ENCODE assay signal across 1 cellular context in genomic region chr14:68733086-68733621, GRCh38.
TF ChIP-seq lines count a peak whose summit lies in the region.

No MANE protein-coding gene starts in this region.

TF ChIP-seq in K562, 482 proteins besides CTCF, POLR2A, EP300 and RAD21 (continued from another document):
- TF ChIP-seq BCLAF1 (IDR thresholded peaks at IDR 0.05; ENCODE audit: borderline replicate concordance in 1 of 2, control insufficient read depth in 1 of 2, low read depth in 2 of 2, low read length in 1 of 2) (no peak), TRIM24 (IDR thresholded peaks at IDR 0.05) (no peak), PTRF (tag; IDR thresholded peaks at IDR 0.05) (no peak), IFI16 (CRISPR knock-in tag; IDR thresholded peaks at IDR 0.05) (no peak), ZNF76 (CRISPR knock-in tag; IDR thresholded peaks at IDR 0.05; ENCODE audit: borderline replicate concordance) (no peak), CEBPZ (IDR thresholded peaks at IDR 0.05; ENCODE audit: borderline replicate concordance, low read depth, low read length) (no peak), RBM25 (IDR thresholded peaks at IDR 0.05; ENCODE audit: low read depth, low read length, severe bottlenecking) (no peak)
